22 cellular contexts compared by ENCODE assay signal in the genomic region with DNA sequence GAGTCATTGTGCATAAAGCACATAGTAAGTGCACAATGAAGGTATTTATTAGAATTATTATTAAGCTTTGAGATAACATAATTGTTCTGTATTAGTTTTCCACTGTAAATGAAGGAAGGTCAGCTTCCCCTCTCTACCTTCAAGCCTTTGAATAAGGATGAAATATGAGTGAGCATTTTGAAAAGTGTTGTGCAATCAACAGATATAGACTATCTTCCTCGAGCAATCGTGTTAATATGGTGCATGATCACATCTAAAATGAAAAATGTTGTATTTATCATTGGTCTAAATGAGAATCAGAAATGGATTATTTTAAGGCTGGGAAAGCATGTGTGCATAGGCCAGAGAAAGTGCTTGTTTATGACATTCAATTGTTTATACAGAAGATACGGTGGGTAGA.
"Had no signal": no experiment of that assay in that cellular context is flagged by ENCODE, and none has a peak within 500 bp of the region (broad histone marks: within the 10 kb centered on the region; RNA-seq: fewer than 3 reads in every experiment).

No MANE protein-coding gene starts in this region.

- H3K4me3 ChIP-seq: coronary artery, dorsolateral prefrontal cortex, esophagus muscularis mucosa, gastroesophageal sphincter, heart left ventricle, hepatocyte, left ventricle myocardium inferior, lower lobe of right lung, mucosa of descending colon had no signal

- H3K36me3 ChIP-seq: esophagus muscularis mucosa, gastroesophageal sphincter, heart left ventricle, left ventricle myocardium inferior, lower lobe of right lung had no signal

- H2AFZ ChIP-seq: hepatocyte had no signal

- H3K4me2 ChIP-seq: hepatocyte had no signal

- ATAC-seq: foreskin keratinocyte, gastroesophageal sphincter, heart left ventricle, left colon, left lobe of liver, lower lobe of right lung, mucosa of descending colon had no signal

- H3K27ac Mint-ChIP-seq: immature natural killer cell, mesothelial cell of epicardium had no signal

- H3K36me3 Mint-ChIP-seq: immature natural killer cell, mesothelial cell of epicardium had no signal

- H3K27ac ChIP-seq: coronary artery, dorsolateral prefrontal cortex, esophagus muscularis mucosa, foreskin keratinocyte, gastroesophageal sphincter, heart left ventricle, hepatocyte, left ventricle myocardium inferior, lower lobe of right lung had no signal

- DNase-seq: dermis blood vessel endothelial cell; dorsolateral prefrontal cortex; effector CD4-positive, alpha-beta T cell; effector memory CD4-positive, alpha-beta T cell; foreskin keratinocyte; heart left ventricle; hypothalamus; immature natural killer cell; islet precursor cell; kidney; kidney glomerular epithelial cell; left colon; left ventricle myocardium inferior; lower lobe of right lung; mesenchymal stem cell; mucosa of descending colon had no signal

- H3K27me3 ChIP-seq: esophagus muscularis mucosa, foreskin keratinocyte, gastroesophageal sphincter, heart left ventricle, hepatocyte had no signal

- H3K79me2 ChIP-seq: hepatocyte had no signal

- H3K9me3 ChIP-seq: esophagus muscularis mucosa, gastroesophageal sphincter, heart left ventricle, left ventricle myocardium inferior, lower lobe of right lung, mucosa of descending colon had no signal

- H3K4me1 ChIP-seq: esophagus muscularis mucosa, foreskin keratinocyte, gastroesophageal sphincter, heart left ventricle, left ventricle myocardium inferior, lower lobe of right lung had no signal

- H3K4me1 Mint-ChIP-seq: immature natural killer cell had no signal

- H3K4me3 Mint-ChIP-seq: immature natural killer cell, mesothelial cell of epicardium had no signal
